ENCODE assay signal across 17 cellular contexts in genomic region chr1:10665226-10665625, GRCh38.
A peak's percentile ranks its signal among the peaks of the same experiment; 100 is the strongest.
DNase-seq lines count a peak whose midpoint lies in the region; ATAC-seq and TF ChIP-seq lines count a peak whose summit lies in the region.
"Had no signal": no experiment of that assay in that cellular context is flagged by ENCODE, and none has a peak within 500 bp of the region (broad histone marks: within the 10 kb centered on the region; RNA-seq: fewer than 3 reads in every experiment).

No MANE protein-coding gene starts in this region.

- H3K27me3 ChIP-seq in H7 (ENCODE audit: control insufficient read depth, insufficient read depth, low read length) = no peaks in the 10 kb centered on the region
- no peaks in the 10 kb centered on the region for H3K27me3 ChIP-seq in WERI-Rb-1 (ENCODE audit: insufficient read depth, low read depth, severe bottlenecking)
- H3K27me3 ChIP-seq in lower lobe of right lung (ENCODE audit: low read depth) = no peaks in the 10 kb centered on the region
- H3K27me3 ChIP-seq in gastrocnemius medialis = no peaks in the 10 kb centered on the region
- H3K27me3 ChIP-seq in foreskin keratinocyte = no peaks in the 10 kb centered on the region
- H3K27me3 ChIP-seq: BE2C had no signal

- intact Hi-C loops in lower lobe of right lung (cut with DNase I) = no loop called here
- intact Hi-C loops in gastrocnemius medialis (cut with DNase I; ENCODE audit: low total_unique reads) = loop anchor here (2.0 to 10.0 kb wide), 3 partner anchors 138 to 290 kb away; no protein-coding TSS in a partner anchor

- DNase-seq in H7 (peak; percentile 71), WERI-Rb-1 (no peak), lower lobe of right lung (no peak), gastrocnemius medialis (no peak), foreskin keratinocyte (no peak)
- DNase-seq in effector CD8-positive, alpha-beta T cell (lab: John Stamatoyannopoulos, UW) = no peak
- DNase-seq: BE2C; CD8-positive, alpha-beta T cell; GM23248; MM.1S; NCI-H187 treated with DMSO at 0.1 percent for 48 hours; NCI-H774; PC-9; SHP77 had no signal

- H3K9me3 ChIP-seq in WERI-Rb-1 (ENCODE audit: severe bottlenecking) (no peaks in the 10 kb centered on the region), lower lobe of right lung (no peaks in the 10 kb centered on the region), gastrocnemius medialis (no peaks in the 10 kb centered on the region)
- H3K9me3 ChIP-seq: BE2C had no signal

- H3K36me3 ChIP-seq in H7 (replicated peaks; ENCODE audit: control insufficient read depth, insufficient read depth, low read length) (no peaks in the 10 kb centered on the region), WERI-Rb-1 (peaks cover 37% of the 10 kb centered on the region), lower lobe of right lung (peaks cover 19% of the 10 kb centered on the region), gastrocnemius medialis (no peaks in the 10 kb centered on the region)
- H3K36me3 ChIP-seq: BE2C had no signal

- no peak overlapping the region for H3K4me3 ChIP-seq in H7 (ENCODE audit: insufficient read depth, low read depth, low read length)
- H3K4me3 ChIP-seq in WERI-Rb-1 (ENCODE audit: low read depth, low read length) = no peak overlapping the region
- H3K4me3 ChIP-seq in lower lobe of right lung = peak overlapping the region; percentile 6
- no peak overlapping the region for H3K4me3 ChIP-seq in gastrocnemius medialis
- H3K4me3 ChIP-seq: GM23248, PC-9 had no signal

- in situ Hi-C loops in gastrocnemius medialis (cut with MboI; ENCODE audit: low sequenced_read_pairs in 4 of 4) = no loop called here

- H3K4me1 ChIP-seq in lower lobe of right lung (peaks cover 73% of the 10 kb centered on the region), gastrocnemius medialis (peaks cover 61 to 73% of the 10 kb centered on the region in 2 donors), foreskin keratinocyte (no peaks in the 10 kb centered on the region)

- ATAC-seq in lower lobe of right lung (no peak), gastrocnemius medialis (no peak), foreskin keratinocyte (no peak), HG03442 (IDR thresholded peaks at IDR 0.05; ENCODE audit: unreplicated experiment) (no peak), HG02973 (IDR thresholded peaks at IDR 0.05; ENCODE audit: unreplicated experiment) (no peak)
- ATAC-seq: CD8-positive, alpha-beta T cell had no signal

- no peak for TF ChIP-seq POLR2A in gastrocnemius medialis (IDR thresholded peaks at IDR 0.05)

- H3K27ac ChIP-seq in WERI-Rb-1 = peak overlapping the region; percentile 77
- H3K27ac ChIP-seq in lower lobe of right lung = peak overlapping the region; percentile 86
- peak overlapping the region; percentile 89 to 95 (median 92) for H3K27ac ChIP-seq in gastrocnemius medialis
- H3K27ac ChIP-seq in foreskin keratinocyte = no peak overlapping the region
- H3K27ac ChIP-seq: GM23248, KMS-11, PC-9 had no signal

- TF ChIP-seq CTCF in WERI-Rb-1 (IDR thresholded peaks at IDR 0.05; ENCODE audit: low read depth, low read length) (no peak), lower lobe of right lung (IDR thresholded peaks at IDR 0.05) (no peak), gastrocnemius medialis (IDR thresholded peaks at IDR 0.05 in 4 of 5, conservative IDR thresholded peaks at IDR 0.05 in 1 of 5) (no peak), foreskin keratinocyte (conservative IDR thresholded peaks at IDR 0.05) (no peak)
